ENCODE assay signal across 8 cellular contexts in genomic region chr3:151282921-151283320, GRCh38. TPM values are rescaled to one million over a fixed set of nuclear protein-coding genes. Genes with fewer than 3 reads are reported as not detected.
DNase-seq lines count a peak whose midpoint lies in the region; ATAC-seq and TF ChIP-seq lines count a peak whose summit lies in the region.

No MANE protein-coding gene starts in this region.

- DNase-seq in HCEC 1CT (peak; percentile 58), NCI-H345 treated with DMSO at 0.1 percent for 48 hours (lab: John Stamatoyannopoulos, UW; ENCODE audit: unreplicated experiment) (peak; percentile 10), heart right ventricle (no peak), sigmoid colon (no peak), mucosa of gallbladder (ENCODE audit: low spot score) (no peak)
- no peak for DNase-seq in activated T-helper 1 cell treated with anti-CD3 and anti-CD28 coated beads, Interleukin-12 subunit alpha, Interleukin-12 subunit beta, Interleukin-2, Interleukin-4 antibody, amounts not matched to agents 30 ng/mL and 10 ng/mL and 1 ng/mL, durations not matched to agents 14 hours and 24 hours and 36 hours (ENCODE audit: low spot score)
- DNase-seq in activated effector memory CD4-positive, alpha-beta T cell treated with Interleukin-2 at 50 U/mL for 16 hours: no peak

- no peak overlapping the region for H3K4me3 Mint-ChIP-seq in activated T-helper 1 cell treated with anti-CD3 and anti-CD28 coated beads, Interleukin-12 subunit alpha, Interleukin-12 subunit beta, Interleukin-2, Interleukin-4 antibody, amounts not matched to agents 30 ng/mL and 10 ng/mL and 1 ng/mL, durations not matched to agents 14 hours and 24 hours and 36 hours

- no peaks in the 10 kb centered on the region for H3K9me3 ChIP-seq in DOHH2 (ENCODE audit: control insufficient read depth, insufficient read depth, low read length)
- no peaks in the 10 kb centered on the region for H3K9me3 ChIP-seq in heart right ventricle
- H3K9me3 ChIP-seq in sigmoid colon: no peaks in the 10 kb centered on the region

- H4K20me1 ChIP-seq in DOHH2 (ENCODE audit: control insufficient read depth, insufficient read depth, low read depth, low read length): no peaks in the 10 kb centered on the region

- H3K9me2 ChIP-seq in DOHH2 (replicated peaks; ENCODE audit: control insufficient read depth, low read length): no peaks in the 10 kb centered on the region

- no peak overlapping the region for H3K4me3 ChIP-seq in DOHH2 (ENCODE audit: low read length)
- no peak overlapping the region for H3K4me3 ChIP-seq in heart right ventricle
- no peak overlapping the region for H3K4me3 ChIP-seq in sigmoid colon

- no peak for TF ChIP-seq POLR2A in sigmoid colon (IDR thresholded peaks at IDR 0.05)

- H3K27me3 Mint-ChIP-seq in activated T-helper 1 cell treated with anti-CD3 and anti-CD28 coated beads, Interleukin-12 subunit alpha, Interleukin-12 subunit beta, Interleukin-2, Interleukin-4 antibody, amounts not matched to agents 30 ng/mL and 10 ng/mL and 1 ng/mL, durations not matched to agents 14 hours and 24 hours and 36 hours (ENCODE audit: insufficient read depth): no peaks in the 10 kb centered on the region

- no peaks in the 10 kb centered on the region for H3K36me3 Mint-ChIP-seq in activated T-helper 1 cell treated with anti-CD3 and anti-CD28 coated beads, Interleukin-12 subunit alpha, Interleukin-12 subunit beta, Interleukin-2, Interleukin-4 antibody, amounts not matched to agents 30 ng/mL and 10 ng/mL and 1 ng/mL, durations not matched to agents 14 hours and 24 hours and 36 hours (ENCODE audit: low read depth)

- H3F3A ChIP-seq in DOHH2 (ENCODE audit: control insufficient read depth, insufficient read depth): no peaks in the 10 kb centered on the region

- ATAC-seq in heart right ventricle: peak in 6 of 8 donors; percentile 46 to 82 (median 58)

- intact Hi-C loops in activated T-helper 1 cell treated with anti-CD3 and anti-CD28 coated beads, Interleukin-12 subunit alpha, Interleukin-12 subunit beta, Interleukin-2, Interleukin-4 antibody, amounts not matched to agents 30 ng/mL and 10 ng/mL and 1 ng/mL, durations not matched to agents 14 hours and 24 hours and 36 hours (cut with micrococcal nuclease): loop anchor here (1.0 to 5.0 kb wide), 8 partner anchors 56 to 736 kb away; partner anchors contain the start of genes EIF2A and SERP1
- intact Hi-C loops in heart right ventricle (cut with DNase I) (loop anchor here (1.0 to 5.0 kb wide), 10 partner anchors 51 to 116 kb away; no protein-coding TSS in a partner anchor), sigmoid colon (cut with DNase I) (loop anchor here (1.0 to 10.0 kb wide), 3 partner anchors 56 to 552 kb away; no protein-coding TSS in a partner anchor)

- H3K4me1 Mint-ChIP-seq in activated T-helper 1 cell treated with anti-CD3 and anti-CD28 coated beads, Interleukin-12 subunit alpha, Interleukin-12 subunit beta, Interleukin-2, Interleukin-4 antibody, amounts not matched to agents 30 ng/mL and 10 ng/mL and 1 ng/mL, durations not matched to agents 14 hours and 24 hours and 36 hours (ENCODE audit: low read depth): peaks cover 56% of the 10 kb centered on the region

- H3K27me3 ChIP-seq in DOHH2 (ENCODE audit: control insufficient read depth, low read length) (no peaks in the 10 kb centered on the region), heart right ventricle (no peaks in the 10 kb centered on the region), sigmoid colon (no peaks in the 10 kb centered on the region)

- TF ChIP-seq CTCF in DOHH2 (IDR thresholded peaks at IDR 0.05; ENCODE audit: low read depth, low read length, poor library complexity, severe bottlenecking) (peak; percentile 61), heart right ventricle (IDR thresholded peaks at IDR 0.05) (peak; percentile 46 to 81 (median 70)), sigmoid colon (IDR thresholded peaks at IDR 0.05) (peak; percentile 48 to 70 (median 58))

- WGBS in heart right ventricle, 2 donors: 2 to 3% methylated on average over 1 of the region's 1 CpG
- 0 to 1% methylated on average over 1 of the region's 1 CpG for WGBS in sigmoid colon, 2 donors

- no peak overlapping the region for H3K27ac ChIP-seq in DOHH2 (ENCODE audit: low read depth, low read length)
- H3K27ac ChIP-seq in heart right ventricle: peak overlapping the region in 5 of 10 donors; percentile 23 to 76 (median 63)
- peak overlapping the region in 2 of 4 donors; percentile 40 to 65 for H3K27ac ChIP-seq in sigmoid colon

- no peaks in the 10 kb centered on the region for H3K36me3 ChIP-seq in DOHH2 (ENCODE audit: control insufficient read depth, low read length)
- H3K36me3 ChIP-seq in heart right ventricle: no peaks in the 10 kb centered on the region
- H3K36me3 ChIP-seq in sigmoid colon: no peaks in the 10 kb centered on the region

- H3K4me2 ChIP-seq in DOHH2 (ENCODE audit: low read length): no peak overlapping the region

- H3K27ac Mint-ChIP-seq in activated T-helper 1 cell treated with anti-CD3 and anti-CD28 coated beads, Interleukin-12 subunit alpha, Interleukin-12 subunit beta, Interleukin-2, Interleukin-4 antibody, amounts not matched to agents 30 ng/mL and 10 ng/mL and 1 ng/mL, durations not matched to agents 14 hours and 24 hours and 36 hours: peak overlapping the region; percentile 38

- no peak for TF ChIP-seq EP300 in sigmoid colon (IDR thresholded peaks at IDR 0.05)

- H3K79me2 ChIP-seq in DOHH2 (ENCODE audit: control insufficient read depth, low read length): no peaks in the 10 kb centered on the region

- H3K4me1 ChIP-seq in DOHH2 (ENCODE audit: control insufficient read depth, low read length) (peaks cover 11% of the 10 kb centered on the region), heart right ventricle (peaks cover 0 to 35% (median 9%) of the 10 kb centered on the region in 9 donors), sigmoid colon (peaks cover 0 to 40% (median 15%) of the 10 kb centered on the region in 4 donors)

- H3K9me3 Mint-ChIP-seq in activated T-helper 1 cell treated with anti-CD3 and anti-CD28 coated beads, Interleukin-12 subunit alpha, Interleukin-12 subunit beta, Interleukin-2, Interleukin-4 antibody, amounts not matched to agents 30 ng/mL and 10 ng/mL and 1 ng/mL, durations not matched to agents 14 hours and 24 hours and 36 hours: no peaks in the 10 kb centered on the region

RNA-seq across cellular contexts. Expression of gene P2RY14, which starts 4.6 kb away (rescaled TPM):
- total RNA-seq in activated T-helper 1 cell treated with anti-CD3 and anti-CD28 coated beads, Interleukin-12 subunit alpha, Interleukin-12 subunit beta, Interleukin-2, Interleukin-4 antibody, amounts not matched to agents 30 ng/mL and 10 ng/mL and 1 ng/mL, durations not matched to agents 14 hours and 24 hours and 36 hours: 7.7 and 9.4 TPM in 2 replicates
- total RNA-seq in heart right ventricle (1 to 10 TPM; 1.5 to 5.3 (median 2.7) TPM), sigmoid colon (10 to 100 TPM in 2 of 4 donors, 1 to 10 TPM in 2; 6.5 to 26.7 (median 14.9) TPM), mucosa of gallbladder (14.6 TPM)
- polyA plus RNA-seq in heart right ventricle (1 to 10 TPM in 1 of 2 donors, under 1 TPM in 1; 0.72 to 4.0 TPM), sigmoid colon (1 to 10 TPM; 2.5 to 4.2 (median 3.4) TPM)

RNA-seq across cellular contexts. Expression of gene GPR87, which starts 33.7 kb away (rescaled TPM):
- 0.62 and 0.93 TPM in 2 replicates for total RNA-seq in activated T-helper 1 cell treated with anti-CD3 and anti-CD28 coated beads, Interleukin-12 subunit alpha, Interleukin-12 subunit beta, Interleukin-2, Interleukin-4 antibody, amounts not matched to agents 30 ng/mL and 10 ng/mL and 1 ng/mL, durations not matched to agents 14 hours and 24 hours and 36 hours
- total RNA-seq in heart right ventricle (not detected), sigmoid colon (not detected), mucosa of gallbladder (not detected)
- polyA plus RNA-seq in heart right ventricle (under 1 TPM in 1 of 2 donors, not detected in 1; 0.01 TPM), sigmoid colon (under 1 TPM in 1 of 3 donors, not detected in 2; 0.07 TPM)

RNA-seq across cellular contexts. Expression of gene P2RY13, which starts 46.4 kb away (rescaled TPM):
- not detected in 2 replicates for total RNA-seq in activated T-helper 1 cell treated with anti-CD3 and anti-CD28 coated beads, Interleukin-12 subunit alpha, Interleukin-12 subunit beta, Interleukin-2, Interleukin-4 antibody, amounts not matched to agents 30 ng/mL and 10 ng/mL and 1 ng/mL, durations not matched to agents 14 hours and 24 hours and 36 hours
- total RNA-seq in heart right ventricle (1 to 10 TPM in 2 of 10 donors, under 1 TPM in 8; 0.26 to 4.9 (median 0.44) TPM), sigmoid colon (1 to 10 TPM in 2 of 4 donors, under 1 TPM in 2; 0.28 to 2.3 (median 1.3) TPM), mucosa of gallbladder (4.0 TPM)
- polyA plus RNA-seq in heart right ventricle (under 1 TPM; 0.14 to 0.15 TPM), sigmoid colon (1 to 10 TPM in 2 of 3 donors, under 1 TPM in 1; 0.60 to 3.9 (median 3.0) TPM)

Comparison
In these comparisons a context has a peak if more than half of its experiments do, and no peak if none do; other contexts are left out.
1. DNase-seq: peak in HCEC 1CT (single experiment) and NCI-H345 treated with DMSO at 0.1 percent for 48 hours (single experiment); none in activated T-helper 1 cell treated with anti-CD3 and anti-CD28 coated beads, Interleukin-12 subunit alpha, Interleukin-12 subunit beta, Interleukin-2, Interleukin-4 antibody, amounts not matched to agents 30 ng/mL and 10 ng/mL and 1 ng/mL, durations not matched to agents 14 hours and 24 hours and 36 hours (single experiment), heart right ventricle (0 of 2), sigmoid colon (single experiment), activated effector memory CD4-positive, alpha-beta T cell treated with Interleukin-2 at 50 U/mL for 16 hours (single experiment) and mucosa of gallbladder (single experiment).
2. Peak in every context shown above with its lines, with median percentiles within 50 percentile points of each other: CTCF ChIP-seq.